In the genomic region with DNA sequence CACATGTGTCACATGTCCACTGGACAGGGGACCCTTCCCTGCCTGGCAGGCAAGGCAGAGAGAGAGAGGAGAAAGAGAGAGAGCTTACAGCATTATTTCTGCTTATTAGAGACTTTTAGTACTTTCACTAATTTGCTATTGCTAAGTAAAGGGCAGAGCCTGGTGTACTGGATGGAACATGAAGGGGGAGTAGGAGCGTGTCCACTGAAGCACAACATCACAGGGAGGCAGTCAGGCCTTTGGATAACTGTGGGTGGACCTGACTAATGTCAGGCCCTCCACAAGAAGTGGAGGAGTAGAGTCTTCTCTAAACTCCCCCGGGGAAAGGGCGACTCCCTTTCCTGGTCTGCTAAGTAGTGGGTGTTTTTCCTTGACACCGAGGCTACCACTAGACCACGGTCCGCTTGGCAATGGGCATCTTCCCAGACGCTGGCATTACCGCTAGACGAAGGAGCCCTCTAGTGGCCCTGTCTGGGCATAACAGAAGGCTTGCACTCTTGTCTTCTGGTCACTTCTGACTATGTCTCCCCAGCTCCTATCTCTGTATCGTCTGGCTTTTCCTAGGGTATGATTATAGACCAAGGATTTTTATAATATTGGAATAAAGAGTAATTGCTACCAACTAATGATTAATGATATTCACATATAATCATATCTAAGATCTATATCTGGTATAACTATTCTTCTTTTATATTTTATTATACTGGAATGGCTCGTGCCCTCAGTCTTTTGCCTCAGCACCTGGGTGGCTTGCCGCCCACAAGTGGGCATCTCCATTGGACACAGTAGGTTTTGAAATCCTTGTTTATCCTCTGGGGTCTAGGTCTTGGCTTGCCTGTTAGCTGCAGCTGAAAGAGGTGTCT, we compare ENCODE assay signal across 9 cellular contexts. TPM values are rescaled to one million over a fixed set of nuclear protein-coding genes. Genes with fewer than 3 reads are reported as not detected.
DNase-seq lines count a peak whose midpoint lies in the region; ATAC-seq, FAIRE-seq and TF ChIP-seq lines count a peak whose summit lies in the region.
"Not testable (repeated sequence)": the region's sequence is repeated elsewhere in the genome, so short reads cannot be mapped to it uniquely, and the experiment has no call there.
"Had no signal": no experiment of that assay in that cellular context is flagged by ENCODE, and none has a peak within 500 bp of the region (broad histone marks: within the 10 kb centered on the region; RNA-seq: fewer than 3 reads in every experiment).

No MANE protein-coding gene starts in this region.

- intact Hi-C loops in Panc1 (cut with micrococcal nuclease; ENCODE audit: unreplicated experiment) = loop anchor here (10.0 kb wide), 1 partner anchor 82 kb away; no protein-coding TSS in a partner anchor
- intact Hi-C loops in colonic mucosa (cut with DNase I); kidney (cut with DNase I); vagina (cut with DNase I): not testable (repeated sequence)

- not testable (repeated sequence) for TF ChIP-seq POLR2A in vagina (IDR thresholded peaks at IDR 0.05)

- CTCF ChIA-PET in Panc1 (lab: Charles Lee) = interaction anchor here (0.8 kb wide), 1 partner anchor 83 kb away, joined by 3 read pairs; no protein-coding TSS in a partner anchor

- BruUV-seq in Panc1 (replicated peaks; lab: Mats Ljungman, UMichigan) = not testable (repeated sequence)

- in situ Hi-C loops in Panc1 (cut with HindIII; ENCODE audit: low pct_unique_long_range_greater_than_20kb, low sequenced_read_pairs) = not testable (repeated sequence)

- POLR2A ChIA-PET in Panc1 (lab: Charles Lee) = not testable (repeated sequence)

- H3K27me3 ChIP-seq in GM06990 (replicated peaks; ENCODE audit: control insufficient read depth, insufficient read depth, low read length); Panc1 (ENCODE audit: control insufficient read depth, insufficient read depth, low read length); colonic mucosa; vagina: not testable (repeated sequence)

- DNase-seq in GM06990 (ENCODE audit: extremely low read depth, insufficient read length); Panc1 (ENCODE audit: low read depth, low spot score); kidney; vagina (ENCODE audit: extremely low spot score in 2 of 2): not testable (repeated sequence)
- peak; percentile 18 for DNase-seq in MV-4-11 (lab: John Stamatoyannopoulos, UW)
- peak; percentile 0 for DNase-seq in activated CD8-positive, alpha-beta memory T cell treated with anti-CD3 and anti-CD28 coated beads, Interleukin-2, amount 50 U/mL, for 24 hours (ENCODE audit: extremely low read depth)
- DNase-seq in colonic mucosa = peak; percentile 61
- DNase-seq in skeletal muscle cell (ENCODE audit: low read depth) = peak; percentile 6

- TF ChIP-seq CTCF in GM06990 (IDR thresholded peaks at IDR 0.05; ENCODE audit: insufficient read depth, low read length, poor library complexity, severe bottlenecking) (peak; percentile 82), Panc1 (IDR thresholded peaks at IDR 0.05) (peak; percentile 86), colonic mucosa (IDR thresholded peaks at IDR 0.05) (peak; percentile 72), kidney (IDR thresholded peaks at IDR 0.05; ENCODE audit: borderline replicate concordance, extremely low read depth, insufficient read depth) (peak; percentile 45), vagina (IDR thresholded peaks at IDR 0.05) (peak in 2 of 3 experiments; percentile 38 to 53)

- not testable (repeated sequence) for FAIRE-seq in kidney (lab: Jason Lieb, UNC)

- H3K27ac ChIP-seq in Panc1 (ENCODE audit: low read length); colonic mucosa; kidney (ENCODE audit: low read depth in 2 of 2, low read length in 2 of 2); vagina: not testable (repeated sequence)

- not testable (repeated sequence) for ATAC-seq in Panc1

- H3K9me3 ChIP-seq in Panc1 (ENCODE audit: control insufficient read depth, insufficient read depth, low read depth, low read length); colonic mucosa; kidney (ENCODE audit: control insufficient read depth in 1 of 2, low read length in 2 of 2); vagina: not testable (repeated sequence)

- H3K4me3 ChIP-seq in GM06990 (replicated peaks; ENCODE audit: low read depth, low read length); Panc1 (ENCODE audit: low read depth in 2 of 2, low read length in 2 of 2); colonic mucosa; kidney (ENCODE audit: low read length in 2 of 2); skeletal muscle cell (ENCODE audit: low read depth, low read length); vagina: not testable (repeated sequence)

- not testable (repeated sequence) for H3K36me3 ChIP-seq in GM06990 (ENCODE audit: control insufficient read depth, insufficient read depth, low read length); Panc1 (ENCODE audit: control insufficient read depth, insufficient read depth, low read length); colonic mucosa; kidney (ENCODE audit: control insufficient read depth in 1 of 2, insufficient read depth in 2 of 2, low read length in 2 of 2); vagina

- not testable (repeated sequence) for H3K9ac ChIP-seq in colonic mucosa (ENCODE audit: low read depth in 2 of 2, low read length in 2 of 2); kidney (ENCODE audit: low read length in 2 of 2)

- not testable (repeated sequence) for H3K4me1 ChIP-seq in Panc1 (ENCODE audit: control insufficient read depth, insufficient read depth, low read length); colonic mucosa; kidney (ENCODE audit: control insufficient read depth in 1 of 2, insufficient read depth in 1 of 2, low read depth in 1 of 2, low read length in 2 of 2); vagina

RNA-seq across cellular contexts. Expression of a gene that starts 11.5 kb away (rescaled TPM):
- not detected for total RNA-seq in Panc1 (2021; ENCODE audit: unreplicated experiment)
- polyA plus RNA-seq in Panc1 (2012; ENCODE audit: insufficient read length) = not detected
- total RNA-seq in colonic mucosa = not detected
- not detected for total RNA-seq in kidney
- polyA plus RNA-seq in kidney (ENCODE audit: insufficient read depth, low read depth, low replicate concordance) = not detected
- total RNA-seq in vagina = not detected
- total RNA-seq: T-helper 2 cell treated with Interferon-gamma antibody and Interleukin-4, amounts not matched to agents 100 ng/mL and 5 ng/mL, for 36 hours had no signal

RNA-seq across cellular contexts. Expression of a gene that starts 36.7 kb away (rescaled TPM):
- not detected for total RNA-seq in Panc1 (2021; ENCODE audit: unreplicated experiment)
- not detected for polyA plus RNA-seq in Panc1 (2012; ENCODE audit: insufficient read length)
- total RNA-seq in colonic mucosa = not detected
- total RNA-seq in kidney = not detected
- polyA plus RNA-seq in kidney (ENCODE audit: insufficient read depth, low read depth, low replicate concordance) = not detected
- not detected for total RNA-seq in vagina
- total RNA-seq: T-helper 2 cell treated with Interferon-gamma antibody and Interleukin-4, amounts not matched to agents 100 ng/mL and 5 ng/mL, for 36 hours had no signal
